ENCODE assay signal across 1 cellular context in genomic region chr18:6271585-6271984, GRCh38.
TF ChIP-seq lines count a peak whose summit lies in the region.

No MANE protein-coding gene starts in this region.

TF ChIP-seq in WTC11, 78 proteins besides CTCF, POLR2A, EP300 and RAD21 (continued from another document):
- TF ChIP-seq PRDM15 (CRISPR knock-in tag; IDR thresholded peaks at IDR 0.05) = no peak
- TF ChIP-seq NFE2L1 (CRISPR knock-in tag; IDR thresholded peaks at IDR 0.05) = no peak
- no peak for TF ChIP-seq ZNF317 (CRISPR knock-in tag; IDR thresholded peaks at IDR 0.05; ENCODE audit: borderline replicate concordance, low read depth)
- TF ChIP-seq SP1 (CRISPR knock-in tag; conservative IDR thresholded peaks at IDR 0.05) = no peak
- no peak for TF ChIP-seq NFYB (CRISPR knock-in tag; conservative IDR thresholded peaks at IDR 0.05; ENCODE audit: low read depth)
- no peak for TF ChIP-seq AR (CRISPR knock-in tag; IDR thresholded peaks at IDR 0.05)
- TF ChIP-seq RELA (CRISPR knock-in tag; IDR thresholded peaks at IDR 0.05; ENCODE audit: borderline replicate concordance) = no peak
- TF ChIP-seq ZNF219 (CRISPR knock-in tag; IDR thresholded peaks at IDR 0.05; ENCODE audit: borderline replicate concordance) = no peak
- no peak for TF ChIP-seq ETV6 (CRISPR knock-in tag; IDR thresholded peaks at IDR 0.05)
- no peak for TF ChIP-seq E2F5 (CRISPR knock-in tag; IDR thresholded peaks at IDR 0.05)
- no peak for TF ChIP-seq NR3C1 (CRISPR knock-in tag; conservative IDR thresholded peaks at IDR 0.05; ENCODE audit: low read depth)
- TF ChIP-seq SMAD4 (CRISPR knock-in tag; IDR thresholded peaks at IDR 0.05) = no peak
- no peak for TF ChIP-seq SOX15 (CRISPR knock-in tag; IDR thresholded peaks at IDR 0.05)
- no peak for TF ChIP-seq HMGA2 (CRISPR knock-in tag; IDR thresholded peaks at IDR 0.05)
